In genomic region chr2:54122939-54123338, GRCh38 we compare ENCODE assay signal across 11 cellular contexts. TPM values are rescaled to one million over a fixed set of nuclear protein-coding genes. Genes with fewer than 3 reads are reported as not detected.
DNase-seq lines count a peak whose midpoint lies in the region; ATAC-seq and TF ChIP-seq lines count a peak whose summit lies in the region.
"Had no signal": no experiment of that assay in that cellular context is flagged by ENCODE, and none has a peak within 500 bp of the region (broad histone marks: within the 10 kb centered on the region; RNA-seq: fewer than 3 reads in every experiment).

No MANE protein-coding gene starts in this region.

- no peaks in the 10 kb centered on the region for H3K36me3 Mint-ChIP-seq in neural progenitor cell

- H4K20me1 ChIP-seq in neural progenitor cell (ENCODE audit: low read depth), result no peaks in the 10 kb centered on the region

- peaks cover 5% of the 10 kb centered on the region for H3K4me1 Mint-ChIP-seq in neural progenitor cell
- H3K4me1 Mint-ChIP-seq: activated CD4-positive, alpha-beta T cell treated with anti-CD3 and anti-CD28 coated beads, Interleukin-2, amount 10 ng/mL, durations not matched to agents 24 days and 14 days had no signal

- H3F3A ChIP-seq in neural progenitor cell (ENCODE audit: low read depth), result no peaks in the 10 kb centered on the region

- no peak overlapping the region for H2AFZ ChIP-seq in neural progenitor cell (replicated peaks)

- TF ChIP-seq CTCF in gastrocnemius medialis (IDR thresholded peaks at IDR 0.05 in 4 of 5, conservative IDR thresholded peaks at IDR 0.05 in 1 of 5) (no peak), omental fat pad (IDR thresholded peaks at IDR 0.05) (no peak), neural progenitor cell (IDR thresholded peaks at IDR 0.05) (no peak)

- peaks cover 4% of the 10 kb centered on the region for H3K27me3 Mint-ChIP-seq in neural progenitor cell (ENCODE audit: insufficient read depth, low read depth)
- H3K27me3 Mint-ChIP-seq: activated CD4-positive, alpha-beta T cell treated with anti-CD3 and anti-CD28 coated beads, Interleukin-2, amount 10 ng/mL, durations not matched to agents 24 days and 14 days had no signal

- ATAC-seq in Right ventricle myocardium superior (ENCODE audit: poor library complexity) (peak; percentile 95), gastrocnemius medialis (peak; percentile 100), omental fat pad (ENCODE audit: low FRiP score) (no peak)

- TF ChIP-seq POLR2A in gastrocnemius medialis (IDR thresholded peaks at IDR 0.05), result no peak

- no peaks in the 10 kb centered on the region for H3K9me3 Mint-ChIP-seq in neural progenitor cell
- H3K9me3 Mint-ChIP-seq: activated CD4-positive, alpha-beta T cell treated with anti-CD3 and anti-CD28 coated beads, Interleukin-2, amount 10 ng/mL, durations not matched to agents 24 days and 14 days had no signal

- intact Hi-C loops in Right ventricle myocardium superior (cut with DNase I) (no loop called here), gastrocnemius medialis (cut with DNase I; ENCODE audit: low total_unique reads) (no loop called here)

- in situ Hi-C loops in gastrocnemius medialis (cut with MboI; ENCODE audit: low sequenced_read_pairs in 4 of 4), result loop anchor here in 3 of 4 donors (25.0 kb wide), 4 partner anchors 389 to 914 kb away; partner anchors contain the start of gene EML6 (in 1 of the 3)

- DNase-seq in GM03348 (ENCODE audit: low spot score), result peak; percentile 78
- peak; percentile 77 for DNase-seq in adipocyte (ENCODE audit: low read depth)
- DNase-seq in Right ventricle myocardium superior, result no peak
- DNase-seq in gastrocnemius medialis, result peak; percentile 67 to 71
- no peak for DNase-seq in omental fat pad (ENCODE audit: low spot score)
- no peak for DNase-seq in activated CD4-positive, alpha-beta T cell treated with anti-CD3 and anti-CD28 coated beads for 1 hour
- DNase-seq in activated effector memory CD4-positive, alpha-beta T cell treated with Interleukin-2 at 50 U/mL for 16 hours, result no peak
- DNase-seq in neural progenitor cell (ENCODE audit: low spot score), result no peak
- DNase-seq: activated CD4-positive, alpha-beta T cell treated with anti-CD3 and anti-CD28 coated beads, Interleukin-2, amount 10 ng/mL, durations not matched to agents 24 days and 14 days; GDM1 had no signal

- no peak overlapping the region for H3K27ac Mint-ChIP-seq in neural progenitor cell
- H3K27ac Mint-ChIP-seq: activated CD4-positive, alpha-beta T cell treated with anti-CD3 and anti-CD28 coated beads, Interleukin-2, amount 10 ng/mL, durations not matched to agents 24 days and 14 days; progenitor cell of endocrine pancreas had no signal

- no peak overlapping the region for H3K4me3 Mint-ChIP-seq in neural progenitor cell
- H3K4me3 Mint-ChIP-seq: activated CD4-positive, alpha-beta T cell treated with anti-CD3 and anti-CD28 coated beads, Interleukin-2, amount 10 ng/mL, durations not matched to agents 24 days and 14 days had no signal

- H3K4me3 ChIP-seq in adipocyte (ENCODE audit: low read length) (peak overlapping the region; percentile 66), gastrocnemius medialis (no peak overlapping the region), neural progenitor cell (no peak overlapping the region)

- H3K9ac ChIP-seq in adipocyte (ENCODE audit: low read length), result peak overlapping the region; percentile 64
- no peak overlapping the region for H3K9ac ChIP-seq in neural progenitor cell

- H3K27me3 ChIP-seq in adipocyte (replicated peaks; ENCODE audit: control insufficient read depth, insufficient read depth, low read length) (no peaks in the 10 kb centered on the region), gastrocnemius medialis (no peaks in the 10 kb centered on the region), neural progenitor cell (no peaks in the 10 kb centered on the region)

- no peaks in the 10 kb centered on the region for H3K36me3 ChIP-seq in adipocyte (ENCODE audit: control insufficient read depth, insufficient read depth, low read length, severe bottlenecking)
- no peaks in the 10 kb centered on the region for H3K36me3 ChIP-seq in gastrocnemius medialis
- no peaks in the 10 kb centered on the region for H3K36me3 ChIP-seq in neural progenitor cell

- H3K9me3 ChIP-seq in adipocyte (ENCODE audit: control insufficient read depth, low read length), result no peaks in the 10 kb centered on the region
- no peaks in the 10 kb centered on the region for H3K9me3 ChIP-seq in gastrocnemius medialis
- H3K9me3 ChIP-seq in neural progenitor cell (ENCODE audit: low read depth), result no peaks in the 10 kb centered on the region

- peak overlapping the region; percentile 78 to 90 (median 88) for H3K27ac ChIP-seq in gastrocnemius medialis
- no peak overlapping the region for H3K27ac ChIP-seq in neural progenitor cell

- H3K79me2 ChIP-seq in neural progenitor cell (ENCODE audit: low read depth), result no peaks in the 10 kb centered on the region

- H3K4me1 ChIP-seq in adipocyte (ENCODE audit: control insufficient read depth, insufficient read depth, low read length), result peaks cover 26% of the 10 kb centered on the region
- H3K4me1 ChIP-seq in gastrocnemius medialis, result peaks cover 27 to 31% of the 10 kb centered on the region in 2 donors
- H3K4me1 ChIP-seq in neural progenitor cell, result no peaks in the 10 kb centered on the region

- no peak overlapping the region for H3K4me2 ChIP-seq in neural progenitor cell

RNA-seq across cellular contexts. Expression of gene ACYP2, which starts 7.5 kb away (rescaled TPM):
- total RNA-seq in Right ventricle myocardium superior, result 64.2 TPM
- 100 to 1,000 TPM in 2 of 4 donors, 10 to 100 TPM in 2; 52.9 to 121 (median 107) TPM for total RNA-seq in gastrocnemius medialis
- total RNA-seq in omental fat pad, result 10 to 100 TPM; 15.1 to 20.0 (median 18.2) TPM
- 9.7 and 10.4 TPM in 2 replicates for total RNA-seq in neural progenitor cell (ENCODE audit: low replicate concordance)

Comparison
In these comparisons a context has a peak if more than half of its experiments do, and no peak if none do; other contexts are left out.
1. DNase-seq: peak in GM03348 (single experiment), adipocyte (single experiment) and gastrocnemius medialis (2 of 2); none in Right ventricle myocardium superior (single experiment), omental fat pad (single experiment), activated CD4-positive, alpha-beta T cell treated with anti-CD3 and anti-CD28 coated beads for 1 hour (single experiment), activated effector memory CD4-positive, alpha-beta T cell treated with Interleukin-2 at 50 U/mL for 16 hours (single experiment) and neural progenitor cell (single experiment).